ENCODE assay signal across 1 cellular context in genomic region chr11:114818382-114818781, GRCh38.
TF ChIP-seq lines count a peak whose summit lies in the region.

No MANE protein-coding gene starts in this region.

TF ChIP-seq in H1, 55 proteins besides CTCF, POLR2A, EP300 and RAD21:
- no peak for TF ChIP-seq TAF1 (IDR thresholded peaks at IDR 0.05; ENCODE audit: low read depth, low read length)
TF ChIP-seq in H1: peak in this region for 0.
